Comparison of ENCODE assay signal across 23 cellular contexts in genomic region chr11:1734571-1735081, GRCh38. TPM values are rescaled to one million over a fixed set of nuclear protein-coding genes. Genes with fewer than 3 reads are reported as not detected.
"Had no signal": no experiment of that assay in that cellular context is flagged by ENCODE, and none has a peak within 500 bp of the region (broad histone marks: within the 10 kb centered on the region; RNA-seq: fewer than 3 reads in every experiment).

No MANE protein-coding gene starts in this region.

- H3K4me3 Mint-ChIP-seq: activated CD4-positive, alpha-beta memory T cell treated with anti-CD3 and anti-CD28 coated beads for 36 hours; nephron progenitor cell; T-helper 1 cell treated with Interleukin-12 subunit alpha and Interleukin-12 subunit beta and Interleukin-4 antibody, amounts not matched to agents 30 μg/mL and 1 μg/mL, for 36 hours; type B pancreatic cell had no signal

- H3K4me3 ChIP-seq: breast epithelium, coronary artery, esophagus squamous epithelium, gastrocnemius medialis, sigmoid colon, thoracic aorta, vagina had no signal

- H3K36me3 Mint-ChIP-seq: activated CD4-positive, alpha-beta memory T cell treated with anti-CD3 and anti-CD28 coated beads for 36 hours; type B pancreatic cell had no signal

- H2AFZ ChIP-seq: parathyroid adenoma had no signal

- H3K27ac Mint-ChIP-seq: activated CD4-positive, alpha-beta memory T cell treated with anti-CD3 and anti-CD28 coated beads for 36 hours; nephron progenitor cell; T-helper 1 cell treated with Interleukin-12 subunit alpha and Interleukin-12 subunit beta and Interleukin-4 antibody, amounts not matched to agents 30 μg/mL and 1 μg/mL, for 36 hours had no signal

- H3K27me3 ChIP-seq: vagina had no signal

- H3K36me3 ChIP-seq: breast epithelium, esophagus squamous epithelium, gastrocnemius medialis, sigmoid colon, thoracic aorta, vagina had no signal

- ATAC-seq: gastrocnemius medialis, left ventricle myocardium superior had no signal

- H3K9ac ChIP-seq: parathyroid adenoma had no signal

- H3K79me2 ChIP-seq: parathyroid adenoma had no signal

- H3K27ac ChIP-seq: breast epithelium, coronary artery, esophagus squamous epithelium, gastrocnemius medialis, parathyroid adenoma, sigmoid colon, thoracic aorta, vagina had no signal

- DNase-seq: activated CD4-positive, alpha-beta memory T cell treated with anti-CD3 and anti-CD28 coated beads for 36 hours; activated CD4-positive, alpha-beta T cell treated with anti-CD3 and anti-CD28 coated beads for 4 hours; activated CD4-positive, CD25-positive, alpha-beta regulatory T cell; activated naive CD4-positive, alpha-beta T cell treated with anti-CD3 and anti-CD28 coated beads, Interleukin-2, amount 50 U/mL, for 16 hours; activated T-cell treated with anti-CD3 and anti-CD28 coated beads, Interleukin-2, amount 50 U/mL, for 48 hours; esophagus squamous epithelium; gastrocnemius medialis; hippocampal formation; left ventricle myocardium superior; nephron progenitor cell; nucleus accumbens; sigmoid colon; stimulated activated CD4-positive, alpha-beta T cell treated with anti-CD3 and anti-CD28 coated beads, Interleukin-4, amount 100 ng/mL, for 1 hour; stimulated activated naive CD4-positive, alpha-beta T cell treated with Interleukin-2 at 50 U/mL for 16 hours had no signal

- H3K4me1 ChIP-seq: gastrocnemius medialis, parathyroid adenoma, sigmoid colon had no signal

RNA-seq across cellular contexts. Expression of gene KRTAP5-6, which starts 37.6 kb away (rescaled TPM):
- total RNA-seq: activated CD4-positive, alpha-beta memory T cell treated with anti-CD3 and anti-CD28 coated beads for 36 hours; astrocyte; breast epithelium; esophagus squamous epithelium; gastrocnemius medialis; left ventricle myocardium superior; sigmoid colon; thoracic aorta; vagina had no signal
- polyA plus RNA-seq: adipose tissue, sigmoid colon had no signal
